ENCODE assay signal across 33 cellular contexts in genomic region chr6:106372838-106373501, GRCh38. TPM values are rescaled to one million over a fixed set of nuclear protein-coding genes. Genes with fewer than 3 reads are reported as not detected.
A peak's percentile ranks its signal among the peaks of the same experiment; 100 is the strongest.
DNase-seq lines count a peak whose midpoint lies in the region; ATAC-seq, FAIRE-seq and TF ChIP-seq lines count a peak whose summit lies in the region.
"Had no signal": no experiment of that assay in that cellular context is flagged by ENCODE, and none has a peak within 500 bp of the region (broad histone marks: within the 10 kb centered on the region; RNA-seq: fewer than 3 reads in every experiment).

No MANE protein-coding gene starts in this region.

- H3K9me3 Mint-ChIP-seq in activated CD4-positive, alpha-beta memory T cell treated with anti-CD3 and anti-CD28 coated beads for 36 hours = no peaks in the 10 kb centered on the region
- H3K9me3 Mint-ChIP-seq in activated CD4-positive, alpha-beta memory T cell treated with anti-CD3 and anti-CD28 coated beads, Interleukin-2, amount 10 ng/mL, durations not matched to agents 7 days and 5 days = no peaks in the 10 kb centered on the region
- H3K9me3 Mint-ChIP-seq: activated naive CD4-positive, alpha-beta T cell treated with anti-CD3 and anti-CD28 coated beads for 36 hours; CD4-positive, alpha-beta T cell; mesothelial cell of epicardium; naive thymus-derived CD4-positive, alpha-beta T cell; T-helper 1 cell treated with Interleukin-12 subunit alpha and Interleukin-12 subunit beta and Interleukin-4 antibody, amounts not matched to agents 30 μg/mL and 1 μg/mL, for 36 hours had no signal

- peak overlapping the region; percentile 91 for H3K27ac ChIP-seq in RWPE2 (ENCODE audit: poor library complexity, severe bottlenecking)
- H3K27ac ChIP-seq in sigmoid colon = peak overlapping the region in 3 of 4 donors; percentile 13 to 68 (median 28)
- H3K27ac ChIP-seq: A549, cardiac muscle cell, coronary artery, gastrocnemius medialis, KMS-11, psoas muscle, upper lobe of left lung had no signal

- peaks cover 11% of the 10 kb centered on the region for H3K4me1 Mint-ChIP-seq in activated CD4-positive, alpha-beta memory T cell treated with anti-CD3 and anti-CD28 coated beads for 36 hours (ENCODE audit: low read depth)
- peaks cover 16% of the 10 kb centered on the region for H3K4me1 Mint-ChIP-seq in activated CD4-positive, alpha-beta memory T cell treated with anti-CD3 and anti-CD28 coated beads, Interleukin-2, amount 10 ng/mL, durations not matched to agents 7 days and 5 days

- no peak for DNase-seq in activated CD4-positive, alpha-beta memory T cell treated with anti-CD3 and anti-CD28 coated beads for 36 hours
- no peak for DNase-seq in activated CD4-positive, alpha-beta memory T cell treated with anti-CD3 and anti-CD28 coated beads, Interleukin-2, amount 10 ng/mL, durations not matched to agents 7 days and 5 days
- DNase-seq in RWPE2 (ENCODE audit: low spot score) (no peak), bronchial epithelial cell (ENCODE audit: low read depth) (peak; percentile 98), sigmoid colon (no peak), inferior parietal cortex (ENCODE audit: extremely low spot score) (no peak), KG1 (lab: John Stamatoyannopoulos, UW) (no peak), HPDE6-E6E7 (ENCODE audit: extremely low spot score) (no peak)
- DNase-seq: activated CD4-positive, alpha-beta T cell treated with anti-CD3 and anti-CD28 coated beads for 4 hours; activated CD8-positive, alpha-beta memory T cell treated with anti-CD3 and anti-CD28 coated beads, Interleukin-2, amount 50 U/mL, for 4 hours; activated naive CD4-positive, alpha-beta T cell treated with anti-CD3 and anti-CD28 coated beads for 36 hours; AML-193; CD4-positive, alpha-beta T cell; effector memory CD4-positive, alpha-beta T cell; gastrocnemius medialis; hippocampal formation; left ventricle myocardium superior; naive thymus-derived CD4-positive, alpha-beta T cell; NCI-H1436; occipital lobe; psoas muscle; RPMI8226; stimulated activated CD4-positive, alpha-beta T cell treated with anti-CD3 and anti-CD28 coated beads, Interleukin-1b, Interleukin-23, amount 100 ng/mL, for 48 hours; stimulated activated CD8-positive, alpha-beta memory T cell treated with anti-CD3 and anti-CD28 coated beads, Interleukin-4, amount 100 ng/mL, for 48 hours; upper lobe of left lung had no signal

- peak overlapping the region; percentile 38 for H3K27ac Mint-ChIP-seq in activated CD4-positive, alpha-beta memory T cell treated with anti-CD3 and anti-CD28 coated beads for 36 hours
- H3K27ac Mint-ChIP-seq in activated CD4-positive, alpha-beta memory T cell treated with anti-CD3 and anti-CD28 coated beads, Interleukin-2, amount 10 ng/mL, durations not matched to agents 7 days and 5 days = no peak overlapping the region
- H3K27ac Mint-ChIP-seq: activated naive CD4-positive, alpha-beta T cell treated with anti-CD3 and anti-CD28 coated beads for 36 hours; CD4-positive, alpha-beta T cell; mesothelial cell of epicardium; T-helper 1 cell treated with Interleukin-12 subunit alpha and Interleukin-12 subunit beta and Interleukin-4 antibody, amounts not matched to agents 30 μg/mL and 1 μg/mL, for 36 hours had no signal

- no peak overlapping the region for H3K4me3 Mint-ChIP-seq in activated CD4-positive, alpha-beta memory T cell treated with anti-CD3 and anti-CD28 coated beads for 36 hours
- no peak overlapping the region for H3K4me3 Mint-ChIP-seq in activated CD4-positive, alpha-beta memory T cell treated with anti-CD3 and anti-CD28 coated beads, Interleukin-2, amount 10 ng/mL, durations not matched to agents 7 days and 5 days
- H3K4me3 Mint-ChIP-seq: activated naive CD4-positive, alpha-beta T cell treated with anti-CD3 and anti-CD28 coated beads for 36 hours; CD4-positive, alpha-beta T cell; mesothelial cell of epicardium; T-helper 1 cell treated with Interleukin-12 subunit alpha and Interleukin-12 subunit beta and Interleukin-4 antibody, amounts not matched to agents 30 μg/mL and 1 μg/mL, for 36 hours had no signal

- no peaks in the 10 kb centered on the region for H3K9me3 ChIP-seq in RWPE2 (ENCODE audit: severe bottlenecking)
- no peaks in the 10 kb centered on the region for H3K9me3 ChIP-seq in sigmoid colon
- H3K9me3 ChIP-seq: A549, gastrocnemius medialis, psoas muscle, upper lobe of left lung had no signal

- H3K4me1 ChIP-seq in RWPE2 (ENCODE audit: insufficient read depth, poor library complexity, severe bottlenecking) (peaks cover 60% of the 10 kb centered on the region), sigmoid colon (peaks cover 0 to 28% (median 4%) of the 10 kb centered on the region in 4 donors)
- H3K4me1 ChIP-seq: A549, gastrocnemius medialis, psoas muscle, upper lobe of left lung had no signal

- H3K36me3 Mint-ChIP-seq in activated CD4-positive, alpha-beta memory T cell treated with anti-CD3 and anti-CD28 coated beads for 36 hours = no peaks in the 10 kb centered on the region
- no peaks in the 10 kb centered on the region for H3K36me3 Mint-ChIP-seq in activated CD4-positive, alpha-beta memory T cell treated with anti-CD3 and anti-CD28 coated beads, Interleukin-2, amount 10 ng/mL, durations not matched to agents 7 days and 5 days (ENCODE audit: low read depth)
- H3K36me3 Mint-ChIP-seq: mesothelial cell of epicardium; naive thymus-derived CD4-positive, alpha-beta T cell had no signal

- intact Hi-C loops in activated CD4-positive, alpha-beta memory T cell treated with anti-CD3 and anti-CD28 coated beads for 36 hours (cut with micrococcal nuclease) = loop anchor here (1.0 kb wide), 1 partner anchor 13 kb away; the partner anchor contains the start of gene CRYBG1
- intact Hi-C loops in sigmoid colon (cut with DNase I) = no loop called here

- H3K27me3 Mint-ChIP-seq in activated CD4-positive, alpha-beta memory T cell treated with anti-CD3 and anti-CD28 coated beads for 36 hours = peaks cover 4% of the 10 kb centered on the region
- peaks cover 9% of the 10 kb centered on the region for H3K27me3 Mint-ChIP-seq in activated CD4-positive, alpha-beta memory T cell treated with anti-CD3 and anti-CD28 coated beads, Interleukin-2, amount 10 ng/mL, durations not matched to agents 7 days and 5 days

- TF ChIP-seq POLR2A in sigmoid colon (IDR thresholded peaks at IDR 0.05) = no peak

- CTCF ChIA-PET in activated CD4-positive, alpha-beta memory T cell treated with anti-CD3 and anti-CD28 coated beads for 36 hours (lab: Charles Lee) = interaction anchor here (6.3 kb wide), 1 partner anchor 12 kb away, joined by 31 read pairs; the partner anchor contains the start of gene CRYBG1
- CTCF ChIA-PET in activated CD4-positive, alpha-beta memory T cell treated with anti-CD3 and anti-CD28 coated beads, Interleukin-2, amount 10 ng/mL, durations not matched to agents 7 days and 5 days (lab: Charles Lee) = interaction anchor here (1.0 to 3.1 kb wide), 3 partner anchors 12 to 138 kb away, joined by 4 to 15 read pairs (median 10); partner anchors contain the start of gene CRYBG1

- peak; percentile 7; the same call in 1 of the 3 replicates for ATAC-seq in RWPE2 (ENCODE audit: low read depth)
- ATAC-seq: A549; gastrocnemius medialis; left ventricle myocardium superior; naive thymus-derived CD4-positive, alpha-beta T cell; psoas muscle had no signal

- no peak for TF ChIP-seq CTCF in RWPE2 (IDR thresholded peaks at IDR 0.05; ENCODE audit: poor library complexity, severe bottlenecking)
- TF ChIP-seq CTCF in bronchial epithelial cell (IDR thresholded peaks at IDR 0.05; ENCODE audit: insufficient read depth, low read length, severe bottlenecking) = no peak
- TF ChIP-seq CTCF in sigmoid colon (IDR thresholded peaks at IDR 0.05) = no peak

- WGBS in sigmoid colon, 2 donors = 93 to 95% methylated on average over 4 of the region's 4 CpGs

- H3K4me3 ChIP-seq in RWPE2 (ENCODE audit: severe bottlenecking) (no peak overlapping the region), bronchial epithelial cell (ENCODE audit: low read depth, low read length) (no peak overlapping the region), sigmoid colon (no peak overlapping the region)
- H3K4me3 ChIP-seq: A549, cardiac muscle cell, coronary artery, gastrocnemius medialis, psoas muscle, skin epidermis, upper lobe of left lung had no signal

- no peaks in the 10 kb centered on the region for H3K36me3 ChIP-seq in RWPE2 (ENCODE audit: low read depth)
- H3K36me3 ChIP-seq in bronchial epithelial cell (ENCODE audit: control insufficient read depth, insufficient read depth, low read length) = no peaks in the 10 kb centered on the region
- no peaks in the 10 kb centered on the region for H3K36me3 ChIP-seq in sigmoid colon
- H3K36me3 ChIP-seq: cardiac muscle cell, gastrocnemius medialis, upper lobe of left lung had no signal

- POLR2A ChIA-PET in activated CD4-positive, alpha-beta memory T cell treated with anti-CD3 and anti-CD28 coated beads for 36 hours (lab: Charles Lee) = no interaction called here
- POLR2A ChIA-PET in activated CD4-positive, alpha-beta memory T cell treated with anti-CD3 and anti-CD28 coated beads, Interleukin-2, amount 10 ng/mL, durations not matched to agents 7 days and 5 days (lab: Charles Lee) = no interaction called here

- TF ChIP-seq EP300 in sigmoid colon (IDR thresholded peaks at IDR 0.05) = no peak

- FAIRE-seq in bronchial epithelial cell (lab: Jason Lieb, UNC) = no peak
- FAIRE-seq: A549, GM12891 had no signal

- no peaks in the 10 kb centered on the region for H3K27me3 ChIP-seq in RWPE2 (ENCODE audit: insufficient read depth, poor library complexity, severe bottlenecking)
- no peaks in the 10 kb centered on the region for H3K27me3 ChIP-seq in bronchial epithelial cell (ENCODE audit: control insufficient read depth, insufficient read depth, low read length)
- no peaks in the 10 kb centered on the region for H3K27me3 ChIP-seq in sigmoid colon
- H3K27me3 ChIP-seq: cardiac muscle cell, gastrocnemius medialis, upper lobe of left lung had no signal

RNA-seq across cellular contexts. Expression of gene CRYBG1, which starts 12.5 kb away (rescaled TPM):
- total RNA-seq in activated CD4-positive, alpha-beta memory T cell treated with anti-CD3 and anti-CD28 coated beads for 36 hours = 10 to 100 TPM; 38.4 to 39.3 TPM
- total RNA-seq in activated CD4-positive, alpha-beta memory T cell treated with anti-CD3 and anti-CD28 coated beads, Interleukin-2, amount 10 ng/mL, durations not matched to agents 7 days and 5 days = 10 to 100 TPM; 59.2 TPM
- total RNA-seq in bronchial epithelial cell (45.0 and 73.2 TPM in 2 replicates), sigmoid colon (10 to 100 TPM in 1 of 4 donors, 1 to 10 TPM in 3; 5.8 to 16.8 (median 6.6) TPM)
- polyA plus RNA-seq in sigmoid colon = 10 to 100 TPM; 10.2 to 26.5 (median 19.4) TPM
- total RNA-seq: cardiac muscle cell had no signal

RNA-seq across cellular contexts. Expression of gene ATG5, which starts 47.4 kb away (rescaled TPM):
- total RNA-seq in activated CD4-positive, alpha-beta memory T cell treated with anti-CD3 and anti-CD28 coated beads for 36 hours = 10 to 100 TPM; 29.2 TPM
- total RNA-seq in activated CD4-positive, alpha-beta memory T cell treated with anti-CD3 and anti-CD28 coated beads, Interleukin-2, amount 10 ng/mL, durations not matched to agents 7 days and 5 days = 10 to 100 TPM; 35.4 to 35.6 TPM
- total RNA-seq in bronchial epithelial cell (56.6 and 76.0 TPM in 2 replicates), sigmoid colon (10 to 100 TPM; 29.2 to 59.2 (median 47.3) TPM)
- 10 to 100 TPM; 27.8 to 54.6 (median 48.6) TPM for polyA plus RNA-seq in sigmoid colon
